ENCODE assay signal across 32 cellular contexts in the genomic region with DNA sequence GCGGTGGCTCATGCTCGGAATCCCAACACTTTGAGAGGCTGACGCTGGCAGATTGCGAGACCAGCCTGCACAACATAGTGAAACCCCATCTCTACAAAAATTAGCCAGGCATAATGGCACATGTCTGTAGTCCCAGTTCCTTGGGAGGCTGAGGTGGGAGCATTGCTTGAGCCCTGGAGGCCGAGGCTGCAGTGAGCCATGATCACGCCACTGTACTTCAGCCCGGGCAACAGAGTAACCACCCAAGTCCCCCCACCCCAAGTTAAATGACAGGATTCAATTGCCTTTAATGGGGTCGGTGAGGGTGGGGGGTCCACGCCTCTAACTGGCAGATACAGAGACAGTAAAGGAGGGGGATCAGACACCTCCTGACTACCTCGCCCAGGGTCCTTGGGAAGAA. TPM values are rescaled to one million over a fixed set of nuclear protein-coding genes. Genes with fewer than 3 reads are reported as not detected.
"Had no signal": no experiment of that assay in that cellular context is flagged by ENCODE, and none has a peak within 500 bp of the region (broad histone marks: within the 10 kb centered on the region; RNA-seq: fewer than 3 reads in every experiment).

No MANE protein-coding gene starts in this region.

- H3K4me3 ChIP-seq: adrenal gland, ascending aorta, body of pancreas, breast epithelium, cardiac muscle cell had no signal

- DNase-seq: activated effector memory CD4-positive, alpha-beta T cell treated with anti-CD3 and anti-CD28 coated beads, Interleukin-2, amount 50 U/mL, for 16 hours; activated effector memory CD4-positive, alpha-beta T cell treated with Interleukin-2 at 50 U/mL for 16 hours; activated gamma-delta T cell; activated gamma-delta T cell treated with Interleukin-2 at 50 U/mL for 16 hours; activated naive CD4-positive, alpha-beta T cell; activated naive CD4-positive, alpha-beta T cell treated with anti-CD3 and anti-CD28 coated beads for 36 hours; activated naive CD4-positive, alpha-beta T cell treated with anti-CD3 and anti-CD28 coated beads, Interleukin-2, amount 10 ng/mL, durations not matched to agents 7 days and 5 days; activated naive CD4-positive, alpha-beta T cell treated with anti-CD3 and anti-CD28 coated beads, Interleukin-2, amount 50 U/mL, for 16 hours; activated naive CD4-positive, alpha-beta T cell treated with Interleukin-2 at 50 U/mL for 16 hours; activated naive CD8-positive, alpha-beta T cell treated with anti-CD3 and anti-CD28 coated beads for 36 hours; activated naive CD8-positive, alpha-beta T cell treated with anti-CD3 and anti-CD28 coated beads, Interleukin-2, amount 10 ng/mL, durations not matched to agents 7 days and 5 days; activated naive CD8-positive, alpha-beta T cell treated with anti-CD3 and anti-CD28 coated beads, Interleukin-2, amount 50 U/mL, for 24 hours; activated T-cell treated with anti-CD3 and anti-CD28 coated beads, Interleukin-2, amount 50 U/mL, for 1 hour; activated T-cell treated with anti-CD3 and anti-CD28 coated beads, Interleukin-2, amount 50 U/mL, for 24 hours; activated T-cell treated with anti-CD3 and anti-CD28 coated beads, Interleukin-2, amount 50 U/mL, for 4 hours; activated T-cell treated with anti-CD3 and anti-CD28 coated beads, Interleukin-2, amount 50 U/mL, for 48 hours; activated T-cell treated with anti-CD3 and anti-CD28 coated beads, Interleukin-2, amount 50 U/mL, for 72 hours; adrenal gland; amniotic stem cell; amygdala; anterior cingulate cortex; aorta; body of pancreas; brain microvascular endothelial cell; caudate nucleus; central memory CD4-positive, alpha-beta T cell; cerebellar nuclear complex had no signal

- H3K27me3 ChIP-seq: adrenal gland, ascending aorta, body of pancreas, brain microvascular endothelial cell, breast epithelium, cardiac muscle cell had no signal

- H3K36me3 ChIP-seq: brain microvascular endothelial cell, breast epithelium had no signal

- ATAC-seq: activated T-cell treated with anti-CD3 and anti-CD28 coated beads, Interleukin-2, amount 50 U/mL, for 4 hours; activated T-cell treated with anti-CD3 and anti-CD28 coated beads, Interleukin-2, amount 50 U/mL, for 72 hours; body of pancreas had no signal

- H3K4me1 ChIP-seq: adrenal gland, ascending aorta, body of pancreas, breast epithelium had no signal

- H3K27ac ChIP-seq: adrenal gland, ascending aorta, body of pancreas, brain microvascular endothelial cell, breast epithelium had no signal

- H3K9me3 ChIP-seq: adrenal gland, ascending aorta, body of pancreas, breast epithelium had no signal

RNA-seq across cellular contexts. Expression of gene EMP2, which starts 44.9 kb away (rescaled TPM):
- total RNA-seq: activated naive CD4-positive, alpha-beta T cell treated with anti-CD3 and anti-CD28 coated beads for 36 hours; activated naive CD4-positive, alpha-beta T cell treated with anti-CD3 and anti-CD28 coated beads, Interleukin-2, amount 50 U/mL, for 72 hours; activated naive CD8-positive, alpha-beta T cell treated with anti-CD3 and anti-CD28 coated beads for 36 hours; activated naive CD8-positive, alpha-beta T cell treated with anti-CD3 and anti-CD28 coated beads, Interleukin-2, amount 10 ng/mL, durations not matched to agents 7 days and 5 days; activated T-helper 1 cell treated with anti-CD3 and anti-CD28 coated beads, Interleukin-12 subunit alpha, Interleukin-12 subunit beta, Interleukin-2, Interleukin-4 antibody, amounts not matched to agents 30 ng/mL and 10 ng/mL and 1 ng/mL, durations not matched to agents 14 hours and 24 hours and 36 hours had no signal
